ENCODE assay signal across 27 cellular contexts in genomic region chr4:7341486-7342222, GRCh38.
A peak's percentile ranks its signal among the peaks of the same experiment; 100 is the strongest.
DNase-seq lines count a peak whose midpoint lies in the region; ATAC-seq and TF ChIP-seq lines count a peak whose summit lies in the region.
"Had no signal": no experiment of that assay in that cellular context is flagged by ENCODE, and none has a peak within 500 bp of the region (broad histone marks: within the 10 kb centered on the region; RNA-seq: fewer than 3 reads in every experiment).

No MANE protein-coding gene starts in this region.

- H3K4me3 Mint-ChIP-seq in endothelial cell (ENCODE audit: unreplicated experiment), result no peak overlapping the region
- H3K4me3 Mint-ChIP-seq: activated CD4-positive, alpha-beta memory T cell treated with anti-CD3 and anti-CD28 coated beads, Interleukin-2, amount 10 ng/mL, durations not matched to agents 7 days and 5 days; activated naive CD8-positive, alpha-beta T cell treated with anti-CD3 and anti-CD28 coated beads, Interleukin-2, amount 50 U/mL, for 24 hours; CD4-positive, alpha-beta memory T cell; natural killer cell treated with Interleukin-12 subunit alpha and Interleukin-12 subunit beta and Interleukin-15 and Interleukin-18, amount 100 ng/mL, for 72 hours; stimulated activated naive B cell treated with anti-CD40 and anti-IgM and Interleukin-4, amounts not matched to agents 10 μg/mL and 1 μg/mL and 100 μg/mL, for 72 hours had no signal

- H3K27me3 Mint-ChIP-seq in endothelial cell (ENCODE audit: unreplicated experiment), result peaks cover 11% of the 10 kb centered on the region
- H3K27me3 Mint-ChIP-seq: activated CD4-positive, alpha-beta memory T cell treated with anti-CD3 and anti-CD28 coated beads, Interleukin-2, amount 10 ng/mL, durations not matched to agents 7 days and 5 days; activated naive CD8-positive, alpha-beta T cell treated with anti-CD3 and anti-CD28 coated beads, Interleukin-2, amount 50 U/mL, for 24 hours; stimulated activated naive B cell treated with anti-CD40 and anti-IgM and Interleukin-4, amounts not matched to agents 10 μg/mL and 1 μg/mL and 100 μg/mL, for 72 hours had no signal

- H3K4me1 Mint-ChIP-seq in endothelial cell (ENCODE audit: unreplicated experiment), result peaks cover 3% of the 10 kb centered on the region
- H3K4me1 Mint-ChIP-seq: activated CD4-positive, alpha-beta memory T cell treated with anti-CD3 and anti-CD28 coated beads, Interleukin-2, amount 10 ng/mL, durations not matched to agents 7 days and 5 days; activated naive CD8-positive, alpha-beta T cell treated with anti-CD3 and anti-CD28 coated beads, Interleukin-2, amount 50 U/mL, for 24 hours; stimulated activated naive B cell treated with anti-CD40 and anti-IgM and Interleukin-4, amounts not matched to agents 10 μg/mL and 1 μg/mL and 100 μg/mL, for 72 hours had no signal

- peak overlapping the region; percentile 65 for H3K27ac Mint-ChIP-seq in endothelial cell (ENCODE audit: unreplicated experiment)
- H3K27ac Mint-ChIP-seq: activated CD4-positive, alpha-beta memory T cell treated with anti-CD3 and anti-CD28 coated beads, Interleukin-2, amount 10 ng/mL, durations not matched to agents 7 days and 5 days; activated naive CD8-positive, alpha-beta T cell treated with anti-CD3 and anti-CD28 coated beads, Interleukin-2, amount 50 U/mL, for 24 hours; CD4-positive, alpha-beta memory T cell; natural killer cell treated with Interleukin-12 subunit alpha and Interleukin-12 subunit beta and Interleukin-15 and Interleukin-18, amount 100 ng/mL, for 72 hours had no signal

- DNase-seq in ELR (ENCODE audit: low read depth), result peak; percentile 58
- peak; percentile 48 for DNase-seq in RPMI7951 (ENCODE audit: low read depth)
- DNase-seq in endothelial cell (ENCODE audit: low spot score), result no peak
- DNase-seq in substantia nigra (lab: John Stamatoyannopoulos, UW), result no peak
- DNase-seq: activated CD4-positive, alpha-beta memory T cell treated with anti-CD3 and anti-CD28 coated beads, Interleukin-2, amount 10 ng/mL, durations not matched to agents 7 days and 5 days; activated gamma-delta T cell; activated naive CD8-positive, alpha-beta T cell treated with anti-CD3 and anti-CD28 coated beads, Interleukin-2, amount 50 U/mL, for 24 hours; CD4-positive, alpha-beta memory T cell; H7; KG1; NCI-H1436 treated with DMSO at 0.1 percent for 48 hours; NCI-H510A; ovary; PC-3; SIG-M5; stimulated activated CD4-positive, alpha-beta T cell treated with anti-CD3 and anti-CD28 coated beads, Interleukin-4, amount 100 ng/mL, for 24 hours; stimulated activated naive B cell treated with anti-CD40 and anti-IgM and Interleukin-4, amounts not matched to agents 10 μg/mL and 1 μg/mL and 100 μg/mL, for 72 hours had no signal

- H3K27ac ChIP-seq in substantia nigra (ENCODE audit: low read depth, low read length, poor library complexity, severe bottlenecking), result peak overlapping the region; percentile 91
- H3K27ac ChIP-seq: coronary artery, esophagus muscularis mucosa, hepatocyte, ovary, right atrium auricular region, thoracic aorta had no signal

- H3K36me3 Mint-ChIP-seq in endothelial cell (ENCODE audit: low read depth, unreplicated experiment), result peaks cover 10% of the 10 kb centered on the region
- H3K36me3 Mint-ChIP-seq: CD4-positive, alpha-beta memory T cell; stimulated activated naive B cell treated with anti-CD40 and anti-IgM and Interleukin-4, amounts not matched to agents 10 μg/mL and 1 μg/mL and 100 μg/mL, for 72 hours had no signal

- no peak for TF ChIP-seq CTCF in endothelial cell (IDR thresholded peaks at IDR 0.05; ENCODE audit: unreplicated experiment)

- peaks cover 10% of the 10 kb centered on the region for H3K9me3 Mint-ChIP-seq in endothelial cell (ENCODE audit: unreplicated experiment)

- ATAC-seq in SK-N-SH treated with all-trans-retinoic acid at 6 μM for 48 hours, result no peak
- ATAC-seq in HG03159 (IDR thresholded peaks at IDR 0.05; ENCODE audit: unreplicated experiment), result no peak
- no peak for ATAC-seq in HG03442 (IDR thresholded peaks at IDR 0.05; ENCODE audit: unreplicated experiment)
- ATAC-seq: activated CD4-positive, CD25-positive, alpha-beta regulatory T cell treated with anti-CD3 and anti-CD28 coated beads, Interleukin-2, amount 50 U/mL, for 24 hours; activated naive CD8-positive, alpha-beta T cell treated with anti-CD3 and anti-CD28 coated beads, Interleukin-2, amount 50 U/mL, for 24 hours; natural killer cell treated with Interleukin-12 subunit alpha and Interleukin-12 subunit beta and Interleukin-15 and Interleukin-18, amount 100 ng/mL, for 72 hours; PC-3; stimulated activated naive B cell treated with anti-CD40 and anti-IgM and Interleukin-4, amounts not matched to agents 10 μg/mL and 1 μg/mL and 100 μg/mL, for 72 hours had no signal

TF ChIP-seq in SK-N-SH treated with all-trans-retinoic acid at 6 μM for 48 hours, 23 proteins besides CTCF, POLR2A, EP300 and RAD21 (continues in another document):
- TF ChIP-seq CREB5 (CRISPR knock-in tag; IDR thresholded peaks at IDR 0.05; ENCODE audit: low read depth) (no peak), PATZ1 (CRISPR knock-in tag; IDR thresholded peaks at IDR 0.05; ENCODE audit: borderline replicate concordance) (no peak), GLIS3 (CRISPR knock-in tag; IDR thresholded peaks at IDR 0.05) (no peak), TSHZ2 (CRISPR knock-in tag; IDR thresholded peaks at IDR 0.05) (no peak), TCF4 (CRISPR knock-in tag; IDR thresholded peaks at IDR 0.05; ENCODE audit: borderline replicate concordance) (no peak), ESRRG (CRISPR knock-in tag; IDR thresholded peaks at IDR 0.05) (no peak), SNAI2 (CRISPR knock-in tag; IDR thresholded peaks at IDR 0.05) (no peak), ZFP30 (CRISPR knock-in tag; IDR thresholded peaks at IDR 0.05) (no peak), BACH2 (CRISPR knock-in tag; IDR thresholded peaks at IDR 0.05; ENCODE audit: borderline replicate concordance) (no peak), TOX (CRISPR knock-in tag; IDR thresholded peaks at IDR 0.05; ENCODE audit: borderline replicate concordance) (no peak), ARNTL (CRISPR knock-in tag; IDR thresholded peaks at IDR 0.05; ENCODE audit: borderline replicate concordance, low read depth) (no peak), ZC3H10 (CRISPR knock-in tag; IDR thresholded peaks at IDR 0.05) (no peak), ZFP3 (CRISPR knock-in tag; IDR thresholded peaks at IDR 0.05) (no peak)

Comparison
In these comparisons a context has a peak if more than half of its experiments do, and no peak if none do; other contexts are left out.
1. DNase-seq: peak in ELR (single experiment) and RPMI7951 (single experiment); none in endothelial cell (single experiment) and substantia nigra (0 of 49).